Comparison of ENCODE assay signal across 8 cellular contexts in genomic region chr2:42169100-42169868, GRCh38. TPM values are rescaled to one million over a fixed set of nuclear protein-coding genes. Genes with fewer than 3 reads are reported as not detected.
A peak's percentile ranks its signal among the peaks of the same experiment; 100 is the strongest.
DNase-seq lines count a peak whose midpoint lies in the region; ATAC-seq and TF ChIP-seq lines count a peak whose summit lies in the region.

Gene EML4, plus strand, starts transcription at chr2:42169353. Its CDS starts 259 bp downstream, at chr2:42169612.

- H3K4me1 ChIP-seq in duodenal mucosa (ENCODE audit: control insufficient read depth in 1 of 2, insufficient read depth in 2 of 2, low read length in 2 of 2) = peaks cover 11 to 28% of the 10 kb centered on the region in 2 donors

- ATAC-seq in GM19395 (IDR thresholded peaks at IDR 0.05; ENCODE audit: unreplicated experiment) (peak; percentile 74), HG03558 (IDR thresholded peaks at IDR 0.05; ENCODE audit: extremely low read depth, unreplicated experiment) (peak; percentile 64)

- no peak for TF ChIP-seq POLR2A in lower leg skin (IDR thresholded peaks at IDR 0.05)

- intact Hi-C loops in activated CD4-positive, alpha-beta memory T cell treated with anti-CD3 and anti-CD28 coated beads for 36 hours (cut with micrococcal nuclease) = loop anchor here (1.0 kb wide), 4 partner anchors 27 to 192 kb away; partner anchors contain the start of gene COX7A2L
- intact Hi-C loops in lower leg skin (cut with DNase I; ENCODE audit: low total_unique reads) = no loop called here

- peaks cover 22% of the 10 kb centered on the region for H3K4me1 Mint-ChIP-seq in activated CD4-positive, alpha-beta memory T cell treated with anti-CD3 and anti-CD28 coated beads for 36 hours (ENCODE audit: low read depth)

- no peak within 1 kb of the TSS for H3K4me3 Mint-ChIP-seq in activated CD4-positive, alpha-beta memory T cell treated with anti-CD3 and anti-CD28 coated beads for 36 hours

- H3K27ac Mint-ChIP-seq in activated CD4-positive, alpha-beta memory T cell treated with anti-CD3 and anti-CD28 coated beads for 36 hours = no peak within 1 kb of the TSS

- H3K36me3 Mint-ChIP-seq in activated CD4-positive, alpha-beta memory T cell treated with anti-CD3 and anti-CD28 coated beads for 36 hours = no peaks in the 10 kb centered on the region

- CTCF ChIA-PET in activated CD4-positive, alpha-beta memory T cell treated with anti-CD3 and anti-CD28 coated beads for 36 hours (lab: Charles Lee) = no interaction called here

- H3K4me3 ChIP-seq in duodenal mucosa (ENCODE audit: low read depth in 1 of 2, low read length in 2 of 2) = peak within 1 kb of the TSS; percentile 81 to 97
- peak within 1 kb of the TSS; percentile 73 for H3K4me3 ChIP-seq in lower leg skin (ENCODE audit: low read depth, poor library complexity, severe bottlenecking)

- H3K36me3 ChIP-seq in duodenal mucosa (ENCODE audit: control insufficient read depth in 1 of 2, insufficient read depth in 2 of 2, low read length in 2 of 2) = no peaks in the 10 kb centered on the region

- peak within 1 kb of the TSS; percentile 89 to 91 for H3K9ac ChIP-seq in duodenal mucosa (ENCODE audit: low read depth in 1 of 2, low read length in 2 of 2)

- no peaks in the 10 kb centered on the region for H3K9me3 ChIP-seq in duodenal mucosa (ENCODE audit: control insufficient read depth in 1 of 2, low read length in 2 of 2)

- H3K9me3 Mint-ChIP-seq in activated CD4-positive, alpha-beta memory T cell treated with anti-CD3 and anti-CD28 coated beads for 36 hours = no peaks in the 10 kb centered on the region

- 0 to 1% methylated on average over 38 to 39 of the region's 87 CpGs for WGBS in lower leg skin, 2 donors

- H3K27me3 ChIP-seq in duodenal mucosa (ENCODE audit: control insufficient read depth in 1 of 2, insufficient read depth in 2 of 2, low read length in 2 of 2) = no peaks in the 10 kb centered on the region

- DNase-seq in NCI-H82 (lab: John Stamatoyannopoulos, UW) (peak; percentile 93), lower leg skin (ENCODE audit: low spot score in 2 of 2) (peak; percentile 82 to 98)
- DNase-seq in activated CD4-positive, alpha-beta memory T cell treated with anti-CD3 and anti-CD28 coated beads for 36 hours = peak; percentile 94
- peak; percentile 86 to 93 for DNase-seq in stimulated activated CD4-positive, alpha-beta T cell treated with anti-CD3 and anti-CD28 coated beads, Interleukin-4, amount 100 ng/mL, for 4 hours

- H3K27ac ChIP-seq in C4-2B (peak within 1 kb of the TSS; percentile 84), duodenal mucosa (ENCODE audit: low read depth, low read length) (peak within 1 kb of the TSS; percentile 78)

- no peaks in the 10 kb centered on the region for H3K27me3 Mint-ChIP-seq in activated CD4-positive, alpha-beta memory T cell treated with anti-CD3 and anti-CD28 coated beads for 36 hours

- TF ChIP-seq CTCF in C4-2B (conservative IDR thresholded peaks at IDR 0.05) = no peak
- TF ChIP-seq CTCF in lower leg skin (IDR thresholded peaks at IDR 0.05) = no peak

- POLR2A ChIA-PET in activated CD4-positive, alpha-beta memory T cell treated with anti-CD3 and anti-CD28 coated beads for 36 hours (lab: Charles Lee) = interaction anchor here (1.2 to 2.9 kb wide), 3 partner anchors 36 to 64 kb away, joined by 3 to 9 read pairs (median 8); no protein-coding TSS in a partner anchor

RNA-seq across cellular contexts. Expression of gene EML4, which starts in this region (rescaled TPM):
- 10 to 100 TPM; 67.4 to 69.8 TPM for total RNA-seq in activated CD4-positive, alpha-beta memory T cell treated with anti-CD3 and anti-CD28 coated beads for 36 hours
- total RNA-seq in lower leg skin = 10 to 100 TPM; 29.5 to 37.4 (median 33.6) TPM

Comparison
In these comparisons a context has a peak if more than half of its experiments do, and no peak if none do; other contexts are left out.
1. Peak in every context shown above with its lines: DNase-seq, ATAC-seq, H3K4me3 ChIP-seq and H3K27ac ChIP-seq.